Comparison of ENCODE assay signal across 14 cellular contexts in genomic region chr11:107561688-107562087, GRCh38. TPM values are rescaled to one million over a fixed set of nuclear protein-coding genes. Genes with fewer than 3 reads are reported as not detected.
DNase-seq lines count a peak whose midpoint lies in the region; ATAC-seq and TF ChIP-seq lines count a peak whose summit lies in the region.
"Had no signal": no experiment of that assay in that cellular context is flagged by ENCODE, and none has a peak within 500 bp of the region (broad histone marks: within the 10 kb centered on the region; RNA-seq: fewer than 3 reads in every experiment).

No MANE protein-coding gene starts in this region.

- H3K4me1 ChIP-seq in ACC112 (ENCODE audit: control insufficient read depth, insufficient read depth, low read length, unreplicated experiment) (peaks cover 40% of the 10 kb centered on the region), adrenal gland (replicated peaks in 1 of 2) (peaks cover 9 to 23% of the 10 kb centered on the region in 2 donors)
- H3K4me1 ChIP-seq: parathyroid adenoma had no signal

- H3K27me3 ChIP-seq in ACC112 (ENCODE audit: insufficient read depth, low read length) (no peaks in the 10 kb centered on the region), adrenal gland (no peaks in the 10 kb centered on the region)

- H2AFZ ChIP-seq in ACC112 (ENCODE audit: low read length, unreplicated experiment), result no peak overlapping the region
- H2AFZ ChIP-seq: parathyroid adenoma had no signal

- H3K27me3 Mint-ChIP-seq in T-helper 17 cell, result no peaks in the 10 kb centered on the region

- peaks cover 34% of the 10 kb centered on the region for H3K4me1 Mint-ChIP-seq in T-helper 17 cell

- H3K36me3 Mint-ChIP-seq in T-helper 17 cell (ENCODE audit: low read depth), result peaks cover 2% of the 10 kb centered on the region

- H3K9me3 ChIP-seq in T-helper 17 cell (ENCODE audit: control insufficient read depth, low read length, poor library complexity, severe bottlenecking), result no peaks in the 10 kb centered on the region
- no peaks in the 10 kb centered on the region for H3K9me3 ChIP-seq in adrenal gland (replicated peaks in 1 of 3)

- TF ChIP-seq POLR2A in adrenal gland (IDR thresholded peaks at IDR 0.05), result no peak

- peaks cover 5% of the 10 kb centered on the region for H3K79me2 ChIP-seq in ACC112 (ENCODE audit: control insufficient read depth, insufficient read depth, low read length, unreplicated experiment)
- H3K79me2 ChIP-seq: parathyroid adenoma had no signal

- TF ChIP-seq CTCF in fibroblast of mammary gland (conservative IDR thresholded peaks at IDR 0.05; ENCODE audit: control insufficient read depth, insufficient read depth, low read depth, low read length) (no peak), adrenal gland (IDR thresholded peaks at IDR 0.05) (no peak)

- 0 out of 2 replicates have a peak, but pooled peaks cover 8% of the 10 kb centered on the region for H3K36me3 ChIP-seq in ACC112 (ENCODE audit: insufficient read depth, low read length)
- no peaks in the 10 kb centered on the region for H3K36me3 ChIP-seq in adrenal gland (replicated peaks in 1 of 2)

- intact Hi-C loops in adrenal gland (cut with DNase I), result no loop called here

- peak overlapping the region; percentile 78 for H3K27ac Mint-ChIP-seq in T-helper 17 cell
- H3K27ac Mint-ChIP-seq: CD8-positive, alpha-beta T cell; endodermal cell had no signal

- H3K4me3 ChIP-seq in ACC112 (ENCODE audit: low read depth, low read length) (no peak overlapping the region), fibroblast of mammary gland (ENCODE audit: control insufficient read depth, low read depth, low read length) (no peak overlapping the region), adrenal gland (no peak overlapping the region)

- DNase-seq in GM04503 (ENCODE audit: low read depth) (peak; percentile 91), T-helper 17 cell (no peak), fibroblast of mammary gland (ENCODE audit: low read depth) (peak; percentile 90), adrenal gland (no peak), NAMALWA (ENCODE audit: low spot score) (no peak)
- DNase-seq in central memory CD4-positive, alpha-beta T cell, result no peak
- DNase-seq: activated CD4-positive, alpha-beta T cell treated with anti-CD3 and anti-CD28 coated beads, Interleukin-2, amount 50 U/mL, for 1 hour; anterior cingulate cortex; CD8-positive, alpha-beta T cell; endodermal cell; NCI-H1436 had no signal

- H3K27ac ChIP-seq in ACC112 (ENCODE audit: low read depth, low read length), result peak overlapping the region; percentile 99
- no peak overlapping the region for H3K27ac ChIP-seq in adrenal gland
- H3K27ac ChIP-seq: parathyroid adenoma had no signal

- no peak for ATAC-seq in T-helper 17 cell
- no peak for ATAC-seq in GM21528 (IDR thresholded peaks at IDR 0.05; ENCODE audit: low FRiP score, unreplicated experiment)
- ATAC-seq: CD8-positive, alpha-beta T cell had no signal

- H3K4me3 Mint-ChIP-seq in T-helper 17 cell, result no peak overlapping the region
- H3K4me3 Mint-ChIP-seq: CD8-positive, alpha-beta T cell; endodermal cell had no signal

RNA-seq across cellular contexts. Expression of gene ALKBH8, which starts 3.8 kb away (rescaled TPM):
- total RNA-seq in T-helper 17 cell, result 10 to 100 TPM in 1 of 2 donors, 1 to 10 TPM in 1; 8.9 to 12.4 TPM
- total RNA-seq in adrenal gland, result 1 to 10 TPM; 2.5 to 8.9 (median 5.5) TPM
- polyA plus RNA-seq in adrenal gland, result 1 to 10 TPM; 2.5 to 9.5 (median 5.0) TPM

RNA-seq across cellular contexts. Expression of gene ELMOD1, which starts 29.3 kb away (rescaled TPM):
- not detected for total RNA-seq in T-helper 17 cell
- total RNA-seq in adrenal gland, result 1 to 10 TPM in 3 of 8 donors, under 1 TPM in 3, not detected in 2; 0.23 to 8.5 (median 0.99) TPM
- under 1 TPM; 0.32 to 0.70 (median 0.64) TPM for polyA plus RNA-seq in adrenal gland
- total RNA-seq: CD8-positive, alpha-beta T cell had no signal

Comparison
In these comparisons a context has a peak if more than half of its experiments do, and no peak if none do; other contexts are left out.
1. DNase-seq: peak in GM04503 (single experiment) and fibroblast of mammary gland (single experiment); none in T-helper 17 cell (0 of 3), adrenal gland (0 of 7), NAMALWA (single experiment) and central memory CD4-positive, alpha-beta T cell (single experiment).